In genomic region chr1:110034040-110034450, GRCh38 we compare ENCODE assay signal across 1 cellular context.
TF ChIP-seq lines count a peak whose summit lies in the region.

No MANE protein-coding gene starts in this region.

TF ChIP-seq in GM23338, 12 proteins besides CTCF, POLR2A, EP300 and RAD21 (continued from another document):
- no peak for TF ChIP-seq REST (IDR thresholded peaks at IDR 0.05; ENCODE audit: unreplicated experiment)
